In the genomic region with DNA sequence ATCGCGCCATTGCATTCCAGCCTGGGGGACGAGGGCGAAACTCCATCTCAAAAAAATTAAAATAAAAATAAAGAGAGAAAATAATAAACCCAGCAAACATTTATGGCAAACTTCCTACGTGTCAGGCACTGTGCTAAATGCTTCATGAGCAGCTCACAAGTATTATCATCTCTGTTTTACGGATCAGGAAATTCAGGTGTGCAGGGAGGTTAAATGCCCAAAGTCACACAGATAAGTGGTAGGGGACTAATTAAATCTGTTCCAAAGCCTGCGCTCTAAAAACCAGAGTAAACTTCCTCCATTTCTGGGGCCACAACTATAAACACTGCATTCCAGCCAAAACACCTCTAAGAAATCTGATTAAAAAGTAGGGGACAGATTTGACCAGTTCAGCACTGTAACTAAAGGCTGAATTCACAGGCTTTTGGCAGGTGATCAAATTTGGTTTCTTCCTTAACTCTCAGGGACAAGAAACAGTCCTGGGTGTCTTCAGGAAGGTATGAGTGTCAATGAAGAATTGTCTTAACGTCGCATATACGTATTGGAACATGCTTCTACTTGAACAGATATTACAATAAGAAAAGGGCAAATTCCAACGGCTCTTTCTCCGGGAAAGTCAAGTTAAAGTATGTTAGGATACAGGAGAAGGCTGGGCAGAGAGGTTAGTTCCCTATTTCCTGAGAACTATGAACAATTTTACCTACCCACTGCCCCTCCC, we compare ENCODE assay signal across 8 cellular contexts. TPM values are rescaled to one million over a fixed set of nuclear protein-coding genes. Genes with fewer than 3 reads are reported as not detected.
DNase-seq lines count a peak whose midpoint lies in the region; ATAC-seq, FAIRE-seq and TF ChIP-seq lines count a peak whose summit lies in the region.

No MANE protein-coding gene starts in this region.

- TF ChIP-seq CTCF in HFF-Myc (IDR thresholded peaks at IDR 0.05; ENCODE audit: low read depth, low read length, missing control alignments) (no peak), glutamatergic neuron (IDR thresholded peaks at IDR 0.05; ENCODE audit: partially characterized antibody, unreplicated experiment) (no peak)

- DNase-seq in COLO829 (ENCODE audit: low spot score) (peak; percentile 3), HFF-Myc (ENCODE audit: extremely low read depth, low read depth) (no peak), glutamatergic neuron (no peak), putamen (ENCODE audit: low spot score) (no peak), RCC 7860 (ENCODE audit: low spot score) (no peak)
- no peak for DNase-seq in activated CD4-positive, alpha-beta memory T cell treated with anti-CD3 and anti-CD28 coated beads, Interleukin-2, amount 10 ng/mL, durations not matched to agents 7 days and 5 days

- no peaks in the 10 kb centered on the region for H3K27me3 ChIP-seq in rectal smooth muscle tissue (ENCODE audit: control insufficient read depth, insufficient read depth, low read length)

- peak overlapping the region; percentile 86 for H3K9ac ChIP-seq in rectal smooth muscle tissue (ENCODE audit: low read length)

- peaks cover 17% of the 10 kb centered on the region for H3K36me3 Mint-ChIP-seq in activated CD4-positive, alpha-beta memory T cell treated with anti-CD3 and anti-CD28 coated beads, Interleukin-2, amount 10 ng/mL, durations not matched to agents 7 days and 5 days (ENCODE audit: low read depth)
- H3K36me3 Mint-ChIP-seq in glutamatergic neuron (ENCODE audit: unreplicated experiment), result no peaks in the 10 kb centered on the region

- POLR2A ChIA-PET in activated CD4-positive, alpha-beta memory T cell treated with anti-CD3 and anti-CD28 coated beads, Interleukin-2, amount 10 ng/mL, durations not matched to agents 7 days and 5 days (lab: Charles Lee), result interaction anchor here (0.6 to 6.4 kb wide), 22 partner anchors 9 to 342 kb away, joined by 3 to 130 read pairs (median 4); a partner anchor contains a TSS

- H3K27me3 Mint-ChIP-seq in activated CD4-positive, alpha-beta memory T cell treated with anti-CD3 and anti-CD28 coated beads, Interleukin-2, amount 10 ng/mL, durations not matched to agents 7 days and 5 days, result no peaks in the 10 kb centered on the region
- H3K27me3 Mint-ChIP-seq in glutamatergic neuron (ENCODE audit: unreplicated experiment), result peaks cover 4% of the 10 kb centered on the region

- H3K4me3 Mint-ChIP-seq in activated CD4-positive, alpha-beta memory T cell treated with anti-CD3 and anti-CD28 coated beads, Interleukin-2, amount 10 ng/mL, durations not matched to agents 7 days and 5 days, result peak overlapping the region; percentile 90
- peak overlapping the region; percentile 94 for H3K4me3 Mint-ChIP-seq in glutamatergic neuron (ENCODE audit: unreplicated experiment)

- CTCF ChIA-PET in activated CD4-positive, alpha-beta memory T cell treated with anti-CD3 and anti-CD28 coated beads, Interleukin-2, amount 10 ng/mL, durations not matched to agents 7 days and 5 days (lab: Charles Lee), result interaction anchor here (1.5 to 1.6 kb wide), 2 partner anchors 22 to 43 kb away, joined by 4 to 8 read pairs; no protein-coding TSS in a partner anchor

- H3K36me3 ChIP-seq in rectal smooth muscle tissue (ENCODE audit: control insufficient read depth, insufficient read depth, low read length), result peaks cover 1% of the 10 kb centered on the region

- no peak for ATAC-seq in HG02870 (IDR thresholded peaks at IDR 0.05; ENCODE audit: unreplicated experiment)

- FAIRE-seq in RCC 7860 (lab: Jason Lieb, UNC), result no peak

- no peaks in the 10 kb centered on the region for H3K9me3 Mint-ChIP-seq in activated CD4-positive, alpha-beta memory T cell treated with anti-CD3 and anti-CD28 coated beads, Interleukin-2, amount 10 ng/mL, durations not matched to agents 7 days and 5 days
- peaks cover 4% of the 10 kb centered on the region for H3K9me3 Mint-ChIP-seq in glutamatergic neuron (ENCODE audit: unreplicated experiment)

- H3K4me1 Mint-ChIP-seq in activated CD4-positive, alpha-beta memory T cell treated with anti-CD3 and anti-CD28 coated beads, Interleukin-2, amount 10 ng/mL, durations not matched to agents 7 days and 5 days, result peaks cover 33% of the 10 kb centered on the region
- H3K4me1 Mint-ChIP-seq in glutamatergic neuron (ENCODE audit: low read depth, unreplicated experiment), result peaks cover 3% of the 10 kb centered on the region

- peak overlapping the region; percentile 93 for H3K27ac Mint-ChIP-seq in activated CD4-positive, alpha-beta memory T cell treated with anti-CD3 and anti-CD28 coated beads, Interleukin-2, amount 10 ng/mL, durations not matched to agents 7 days and 5 days
- peak overlapping the region; percentile 97 for H3K27ac Mint-ChIP-seq in glutamatergic neuron (ENCODE audit: unreplicated experiment)

- peak overlapping the region; percentile 80 for H3K27ac ChIP-seq in rectal smooth muscle tissue (ENCODE audit: low read depth, low read length)

- H3K4me1 ChIP-seq in rectal smooth muscle tissue (ENCODE audit: control insufficient read depth, insufficient read depth, low read length), result peaks cover 6% of the 10 kb centered on the region

- H3K4me3 ChIP-seq in HFF-Myc (replicated peaks; ENCODE audit: low read depth, low read length), result peak overlapping the region; percentile 71
- H3K4me3 ChIP-seq in rectal smooth muscle tissue (ENCODE audit: low read length), result peak overlapping the region; percentile 76

RNA-seq across cellular contexts. Expression of a gene that starts 1.0 kb away (rescaled TPM):
- total RNA-seq in activated CD4-positive, alpha-beta memory T cell treated with anti-CD3 and anti-CD28 coated beads, Interleukin-2, amount 10 ng/mL, durations not matched to agents 7 days and 5 days, result 10 to 100 TPM; 53.1 to 59.4 TPM
- 58.8 TPM for total RNA-seq in glutamatergic neuron (ENCODE audit: unreplicated experiment)

RNA-seq across cellular contexts. Expression of a gene that starts 32.8 kb away (rescaled TPM):
- 10 to 100 TPM; 56.7 to 57.9 TPM for total RNA-seq in activated CD4-positive, alpha-beta memory T cell treated with anti-CD3 and anti-CD28 coated beads, Interleukin-2, amount 10 ng/mL, durations not matched to agents 7 days and 5 days
- total RNA-seq in glutamatergic neuron (ENCODE audit: unreplicated experiment), result 56.4 TPM

RNA-seq across cellular contexts. Expression of a gene that starts 33.3 kb away (rescaled TPM):
- total RNA-seq in activated CD4-positive, alpha-beta memory T cell treated with anti-CD3 and anti-CD28 coated beads, Interleukin-2, amount 10 ng/mL, durations not matched to agents 7 days and 5 days, result 100 to 1,000 TPM; 113 to 118 TPM
- 181 TPM for total RNA-seq in glutamatergic neuron (ENCODE audit: unreplicated experiment)

RNA-seq across cellular contexts. Expression of a gene that starts 40.7 kb away (rescaled TPM):
- 100 to 1,000 TPM; 394 to 401 TPM for total RNA-seq in activated CD4-positive, alpha-beta memory T cell treated with anti-CD3 and anti-CD28 coated beads, Interleukin-2, amount 10 ng/mL, durations not matched to agents 7 days and 5 days
- total RNA-seq in glutamatergic neuron (ENCODE audit: unreplicated experiment), result 311 TPM
